In genomic region chr16:26795184-26795583, GRCh38 we compare ENCODE assay signal across 11 cellular contexts.
DNase-seq lines count a peak whose midpoint lies in the region; ATAC-seq and TF ChIP-seq lines count a peak whose summit lies in the region.
"Had no signal": no experiment of that assay in that cellular context is flagged by ENCODE, and none has a peak within 500 bp of the region (broad histone marks: within the 10 kb centered on the region; RNA-seq: fewer than 3 reads in every experiment).

No MANE protein-coding gene starts in this region.

- H4K20me1 ChIP-seq in HCT116 (ENCODE audit: insufficient read depth): no peaks in the 10 kb centered on the region

- TF ChIP-seq CTCF in HCT116 (IDR thresholded peaks at IDR 0.05 in 2 of 3, conservative IDR thresholded peaks at IDR 0.05 in 1 of 3; ENCODE audit: borderline replicate concordance in 1 of 3, insufficient read depth in 1 of 3, low read depth in 2 of 3, low read length in 2 of 3) (peak in 2 of 3 experiments; percentile 30 to 42; a peak in 4 of 6 replicates), esophagus squamous epithelium (IDR thresholded peaks at IDR 0.05) (peak in 1 of 6 experiments; percentile 23)

- H4K5ac ChIP-seq in mesendoderm (ENCODE audit: low read length): no peak overlapping the region

- ATAC-seq in HCT116: peak; percentile 38; the same call in 1 of the 2 replicates
- ATAC-seq in HG02678 (IDR thresholded peaks at IDR 0.05; ENCODE audit: unreplicated experiment): no peak
- ATAC-seq: mucosa of descending colon had no signal

- no TSS peak for BruUV-seq in HCT116 (replicated peaks; lab: Mats Ljungman, UMichigan)

- DNase-seq in ELF-1 (ENCODE audit: low read depth, low spot score) (peak; percentile 6), HCT116 (ENCODE audit: low read depth, low spot score) (no peak), mesendoderm (peak; percentile 58), GOT3 (lab: John Stamatoyannopoulos, UW) (no peak), esophagus squamous epithelium (lab: John Stamatoyannopoulos, UW) (no peak)
- peak; percentile 50 for DNase-seq in activated CD8-positive, alpha-beta memory T cell treated with anti-CD3 and anti-CD28 coated beads, Interleukin-2, amount 50 U/mL, for 48 hours
- DNase-seq: brain microvascular endothelial cell, DMS79 treated with DMSO at 0.1 percent for 48 hours, mucosa of descending colon, RPMI8226 had no signal

- H2BK15ac ChIP-seq in mesendoderm (replicated peaks; ENCODE audit: low read depth): no peak overlapping the region

- CTCF ChIA-PET in HCT116 (lab: Charles Lee): interaction anchor here (0.5 kb wide), 1 partner anchor 1581 kb away, joined by 5 read pairs; no protein-coding TSS in a partner anchor

- intact Hi-C loops in HCT116 (cut with micrococcal nuclease) (no loop called here), esophagus squamous epithelium (cut with DNase I) (no loop called here)

- H3K4ac ChIP-seq in mesendoderm (ENCODE audit: low read depth, low read length): no peak overlapping the region

- no peaks in the 10 kb centered on the region for H3K79me2 ChIP-seq in HCT116 (ENCODE audit: insufficient read depth, low read length)
- H3K79me2 ChIP-seq in mesendoderm (ENCODE audit: control insufficient read depth, insufficient read depth, low read length): no peaks in the 10 kb centered on the region

- H3K27ac ChIP-seq in HCT116 (ENCODE audit: low read depth, low read length): no peak overlapping the region
- H3K27ac ChIP-seq in mesendoderm (ENCODE audit: low read depth, low read length): no peak overlapping the region
- H3K27ac ChIP-seq in esophagus squamous epithelium: no peak overlapping the region
- H3K27ac ChIP-seq: brain microvascular endothelial cell had no signal

- no peak overlapping the region for H2BK5ac ChIP-seq in mesendoderm (ENCODE audit: low read length)

- no peak overlapping the region for H2BK120ac ChIP-seq in mesendoderm (ENCODE audit: low read depth, low read length)

- H3K36me3 ChIP-seq in HCT116 (ENCODE audit: control insufficient read depth in 1 of 2, insufficient read depth in 2 of 2, low read length in 2 of 2) (no peaks in the 10 kb centered on the region), mesendoderm (ENCODE audit: control insufficient read depth, insufficient read depth, low read length) (no peaks in the 10 kb centered on the region), esophagus squamous epithelium (no peaks in the 10 kb centered on the region)
- H3K36me3 ChIP-seq: brain microvascular endothelial cell had no signal

- H3K9ac ChIP-seq in HCT116 (ENCODE audit: low read length): no peak overlapping the region
- H3K9ac ChIP-seq in mesendoderm (ENCODE audit: low read length): no peak overlapping the region

- no peaks in the 10 kb centered on the region for H3K79me1 ChIP-seq in mesendoderm (ENCODE audit: low read length)

- TF ChIP-seq RAD21 in HCT116 (IDR thresholded peaks at IDR 0.05; ENCODE audit: low read depth): no peak

- H3K4me3 ChIP-seq in HCT116 (replicated peaks in 1 of 2; ENCODE audit: low read depth in 1 of 2, low read length in 2 of 2) (no peak overlapping the region), mesendoderm (ENCODE audit: low read length) (no peak overlapping the region), esophagus squamous epithelium (no peak overlapping the region)
- H3K4me3 ChIP-seq: mucosa of descending colon had no signal

- H2AK5ac ChIP-seq in mesendoderm (ENCODE audit: low read length): no peak overlapping the region

- no peak overlapping the region for H4K8ac ChIP-seq in mesendoderm (ENCODE audit: low read depth, low read length)

- no peaks in the 10 kb centered on the region for H3K4me1 ChIP-seq in HCT116 (ENCODE audit: control insufficient read depth in 1 of 2, insufficient read depth in 2 of 2, low read length in 2 of 2)
- no peaks in the 10 kb centered on the region for H3K4me1 ChIP-seq in mesendoderm (ENCODE audit: control insufficient read depth, low read depth, low read length)
- H3K4me1 ChIP-seq in esophagus squamous epithelium: no peaks in the 10 kb centered on the region

- H3K23ac ChIP-seq in mesendoderm (ENCODE audit: low read length): no peak overlapping the region

- H3K56ac ChIP-seq in mesendoderm (ENCODE audit: low read length): no peak overlapping the region

- H3K27me3 ChIP-seq in HCT116 (ENCODE audit: insufficient read depth, low read length) (no peaks in the 10 kb centered on the region), mesendoderm (ENCODE audit: insufficient read depth, low read length, poor library complexity) (no peaks in the 10 kb centered on the region), esophagus squamous epithelium (peaks cover 0 to 10% (median 0%) of the 10 kb centered on the region in 4 donors)
- H3K27me3 ChIP-seq: brain microvascular endothelial cell had no signal

- no CpG with 5 or more reads among the region's 3 CpGs for WGBS in mesendoderm (ENCODE audit: extremely low coverage, insufficient coverage, low lambda C conversion rate)
- WGBS in esophagus squamous epithelium, 2 donors: 38 to 46% methylated on average over 3 of the region's 3 CpGs

- no peak for TF ChIP-seq POLR2A in HCT116 (IDR thresholded peaks at IDR 0.05; ENCODE audit: borderline replicate concordance, extremely low read depth, insufficient read depth, insufficient read length)
- no peak for TF ChIP-seq POLR2A in esophagus squamous epithelium (IDR thresholded peaks at IDR 0.05)

- no peaks in the 10 kb centered on the region for H3K9me2 ChIP-seq in HCT116 (ENCODE audit: insufficient read depth)

- H3K9me3 ChIP-seq in HCT116 (ENCODE audit: control insufficient read depth in 1 of 2, insufficient read depth in 1 of 2, low read depth in 1 of 2, low read length in 2 of 2) (no peaks in the 10 kb centered on the region), esophagus squamous epithelium (no peaks in the 10 kb centered on the region)
- H3K9me3 ChIP-seq: mucosa of descending colon had no signal

- H3K18ac ChIP-seq in mesendoderm (ENCODE audit: low read length): no peak overlapping the region

- no peak overlapping the region for H3K4me2 ChIP-seq in HCT116 (ENCODE audit: low read length)
- no peak overlapping the region for H3K4me2 ChIP-seq in mesendoderm (ENCODE audit: low read length)

- RAD21 ChIA-PET in HCT116 (lab: Charles Lee; ENCODE audit: low non-redundant PET in 1 of 2, low total read pairs in 2 of 2, uncharacterized antibody in 2 of 2, unreplicated experiment in 2 of 2): no interaction called here

- no peak overlapping the region for H2AFZ ChIP-seq in HCT116 (ENCODE audit: low read depth, low read length, poor library complexity, severe bottlenecking)

- POLR2A ChIA-PET in HCT116 (lab: Charles Lee): no interaction called here

TF ChIP-seq in HCT116, 20 proteins besides CTCF, POLR2A, EP300 and RAD21 (continues in another document):
- no peak for TF ChIP-seq CBX3 (IDR thresholded peaks at IDR 0.05; ENCODE audit: low read depth)
- no peak for TF ChIP-seq ZFX (IDR thresholded peaks at IDR 0.05)
- no peak for TF ChIP-seq SIN3A (IDR thresholded peaks at IDR 0.05; ENCODE audit: low read depth)
- TF ChIP-seq MAX (IDR thresholded peaks at IDR 0.05): no peak
- no peak for TF ChIP-seq YY1 (IDR thresholded peaks at IDR 0.05; ENCODE audit: extremely low read depth, insufficient replicate concordance, low read depth, low read length)
- TF ChIP-seq FOSL1 (IDR thresholded peaks at IDR 0.05; ENCODE audit: low read depth): no peak
- no peak for TF ChIP-seq EZH2 (IDR thresholded peaks at IDR 0.05)
- no peak for TF ChIP-seq JUND (IDR thresholded peaks at IDR 0.05)
- no peak for TF ChIP-seq ZBTB33 (IDR thresholded peaks at IDR 0.05; ENCODE audit: extremely low read depth, insufficient replicate concordance, low read length)
- TF ChIP-seq EZH2phosphoT487 (IDR thresholded peaks at IDR 0.05; ENCODE audit: borderline replicate concordance): no peak
- TF ChIP-seq POLR2AphosphoS5 (IDR thresholded peaks at IDR 0.05; ENCODE audit: low read depth, low read length): no peak
- TF ChIP-seq SRF (IDR thresholded peaks at IDR 0.05; ENCODE audit: low read depth): no peak

Comparison
In these comparisons a context has a peak if more than half of its experiments do, and no peak if none do; other contexts are left out.
1. DNase-seq: peak in ELF-1 (single experiment), activated CD8-positive, alpha-beta memory T cell treated with anti-CD3 and anti-CD28 coated beads, Interleukin-2, amount 50 U/mL, for 48 hours (single experiment) and mesendoderm (single experiment); none in HCT116 (single experiment), GOT3 (single experiment) and esophagus squamous epithelium (single experiment).